In the genomic region with DNA sequence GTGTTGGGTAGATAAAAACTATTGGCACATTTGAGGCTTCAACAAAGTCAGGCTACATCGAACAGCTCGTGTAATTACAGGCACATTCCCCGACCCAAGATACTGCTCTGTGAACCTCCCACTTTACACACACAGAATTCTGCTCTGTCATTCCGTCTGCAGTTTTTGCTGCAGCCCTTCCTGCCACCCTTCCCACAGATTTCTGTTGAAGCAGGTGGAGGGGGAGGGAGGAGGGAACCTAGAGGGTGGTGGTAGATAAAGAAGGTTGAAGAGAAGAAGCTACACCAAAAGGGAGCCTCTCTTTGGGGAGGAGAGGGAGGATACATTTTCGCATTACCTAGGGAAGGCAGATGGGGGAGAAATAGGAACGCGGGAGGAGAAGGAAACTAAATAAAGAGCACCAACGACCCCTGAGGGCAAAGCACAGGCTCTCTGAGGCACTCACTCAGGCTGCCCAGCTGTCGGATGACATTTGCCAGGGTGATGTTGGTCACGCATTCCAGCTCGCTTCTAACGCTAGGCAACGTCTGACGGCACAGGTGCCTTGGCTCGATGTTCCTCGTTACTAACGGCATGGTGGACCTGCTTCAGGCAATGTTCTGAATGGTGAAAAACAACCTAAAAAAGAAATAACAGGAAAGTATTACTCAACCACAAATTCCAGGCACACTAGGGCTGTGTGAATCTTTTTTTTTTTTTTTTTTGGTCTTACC, we compare ENCODE assay signal across 1 cellular context.
A peak's percentile ranks its signal among the peaks of the same experiment; 100 is the strongest.
TF ChIP-seq lines count a peak whose summit lies in the region.

No MANE protein-coding gene starts in this region.

TF ChIP-seq in K562, 482 proteins besides CTCF, POLR2A, EP300 and RAD21 (continued from another document and continues in another):
- TF ChIP-seq STAG1 (CRISPR knock-in tag; IDR thresholded peaks at IDR 0.05; ENCODE audit: borderline replicate concordance) (no peak), ZNF431 (CRISPR knock-in tag; IDR thresholded peaks at IDR 0.05) (0 out of 2 replicates have a peak, but pooled peaks have one; percentile 22), KLF16 (IDR thresholded peaks at IDR 0.05) (peak; percentile 80), ZNF316 (IDR thresholded peaks at IDR 0.05) (peak; percentile 97), SMARCA4 (IDR thresholded peaks at IDR 0.05) (peak; percentile 89), CAMTA2 (CRISPR knock-in tag; conservative IDR thresholded peaks at IDR 0.05) (no peak), TCF7L2 (IDR thresholded peaks at IDR 0.05; ENCODE audit: low read depth, low read length) (no peak), TAF7 (tag; IDR thresholded peaks at IDR 0.05) (no peak), RREB1 (CRISPR knock-in tag; IDR thresholded peaks at IDR 0.05) (no peak), TEAD4 (IDR thresholded peaks at IDR 0.05; ENCODE audit: low read length) (peak; percentile 86), TEAD4 (CRISPR knock-in tag; IDR thresholded peaks at IDR 0.05; ENCODE audit: borderline replicate concordance) (no peak), NFE2 (IDR thresholded peaks at IDR 0.05; ENCODE audit: low read depth) (peak; percentile 100), NEUROD1 (IDR thresholded peaks at IDR 0.05; ENCODE audit: borderline replicate concordance, low read depth, low read length, partially characterized antibody) (peak; percentile 64), ZNF121 (CRISPR knock-in tag; conservative IDR thresholded peaks at IDR 0.05) (no peak), THAP12 (CRISPR knock-in tag; IDR thresholded peaks at IDR 0.05) (no peak), TGIF2 (CRISPR knock-in tag; IDR thresholded peaks at IDR 0.05) (no peak), U2AF1 (optimal IDR thresholded peaks at IDR 0.05; ENCODE audit: low read depth, low read length) (no peak), RBM17 (IDR thresholded peaks at IDR 0.05; ENCODE audit: borderline replicate concordance, low read depth, low read length) (no peak), POLR2AphosphoS2 (IDR thresholded peaks at IDR 0.05; ENCODE audit: low read length) (no peak), MTA2 (IDR thresholded peaks at IDR 0.05; ENCODE audit: low read depth) (peak; percentile 40; the same call in 1 of the 2 replicates), SMARCC2 (IDR thresholded peaks at IDR 0.05; ENCODE audit: low read depth) (peak; percentile 70), HDAC1 (IDR thresholded peaks at IDR 0.05) (peak; percentile 55 to 97; a peak in 3 of 4 replicates), SUPT5H (IDR thresholded peaks at IDR 0.05) (0 out of 2 replicates have a peak, but pooled peaks have one; percentile 21), KDM1A (IDR thresholded peaks at IDR 0.05) (peak; percentile 96 to 97), PTRF (tag; IDR thresholded peaks at IDR 0.05) (no peak), ZNF639 (CRISPR knock-in tag; conservative IDR thresholded peaks at IDR 0.05 in 1 of 2, IDR thresholded peaks at IDR 0.05 in 1 of 2) (peak in 1 of 2 experiments; percentile 73; a peak in 2 of 4 replicates), MECOM (CRISPR knock-in tag; IDR thresholded peaks at IDR 0.05) (peak; percentile 73; the same call in 1 of the 2 replicates), NBN (IDR thresholded peaks at IDR 0.05; ENCODE audit: low read depth) (peak; percentile 96), CBX1 (IDR thresholded peaks at IDR 0.05; ENCODE audit: low read depth) (0 out of 2 replicates have a peak, but pooled peaks have one; percentile 46), CHD2 (IDR thresholded peaks at IDR 0.05; ENCODE audit: low read depth, low read length) (no peak), SPI1 (IDR thresholded peaks at IDR 0.05; ENCODE audit: borderline replicate concordance, low read depth, low read length) (peak; percentile 47; the same call in 1 of the 2 replicates), ZBTB17 (CRISPR knock-in tag; IDR thresholded peaks at IDR 0.05) (no peak), JUND (IDR thresholded peaks at IDR 0.05; ENCODE audit: borderline replicate concordance, low read depth, low read length) (peak; percentile 73), JUND (tag; IDR thresholded peaks at IDR 0.05; ENCODE audit: borderline replicate concordance, low read depth, low read length) (peak; percentile 76; the same call in 1 of the 3 replicates), HNRNPH1 (optimal IDR thresholded peaks at IDR 0.05; ENCODE audit: low read depth, low read length) (no peak), HMG20A (CRISPR knock-in tag; conservative IDR thresholded peaks at IDR 0.05) (no peak), TOE1 (IDR thresholded peaks at IDR 0.05; ENCODE audit: borderline replicate concordance) (no peak), TOE1 (CRISPR knock-in tag; IDR thresholded peaks at IDR 0.05; ENCODE audit: borderline replicate concordance, low read depth) (no peak), POLR2AphosphoS5 (IDR thresholded peaks at IDR 0.05; ENCODE audit: control insufficient read depth, insufficient read depth, low read depth, low read length) (peak; percentile 69), CHD1 (IDR thresholded peaks at IDR 0.05; ENCODE audit: low read length) (peak; percentile 63), CEBPB (tag; IDR thresholded peaks at IDR 0.05) (peak; percentile 32), ESRRA (IDR thresholded peaks at IDR 0.05; ENCODE audit: borderline replicate concordance, low read depth) (peak; percentile 59; the same call in 1 of the 2 replicates), MAX (CRISPR knock-in tag; IDR thresholded peaks at IDR 0.05) (peak; percentile 46; the same call in 1 of the 2 replicates), RFX7 (CRISPR knock-in tag; IDR thresholded peaks at IDR 0.05) (no peak)
- TF ChIP-seq, protein P1, sequence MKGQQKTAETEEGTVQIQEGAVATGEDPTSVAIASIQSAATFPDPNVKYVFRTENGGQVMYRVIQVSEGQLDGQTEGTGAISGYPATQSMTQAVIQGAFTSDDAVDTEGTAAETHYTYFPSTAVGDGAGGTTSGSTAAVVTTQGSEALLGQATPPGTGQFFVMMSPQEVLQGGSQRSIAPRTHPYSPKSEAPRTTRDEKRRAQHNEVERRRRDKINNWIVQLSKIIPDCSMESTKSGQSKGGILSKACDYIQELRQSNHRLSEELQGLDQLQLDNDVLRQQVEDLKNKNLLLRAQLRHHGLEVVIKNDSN (CRISPR knock-in tag; IDR thresholded peaks at IDR 0.05): no peak; the same call in 1 of the 2 replicates
- TF ChIP-seq, protein P2, sequence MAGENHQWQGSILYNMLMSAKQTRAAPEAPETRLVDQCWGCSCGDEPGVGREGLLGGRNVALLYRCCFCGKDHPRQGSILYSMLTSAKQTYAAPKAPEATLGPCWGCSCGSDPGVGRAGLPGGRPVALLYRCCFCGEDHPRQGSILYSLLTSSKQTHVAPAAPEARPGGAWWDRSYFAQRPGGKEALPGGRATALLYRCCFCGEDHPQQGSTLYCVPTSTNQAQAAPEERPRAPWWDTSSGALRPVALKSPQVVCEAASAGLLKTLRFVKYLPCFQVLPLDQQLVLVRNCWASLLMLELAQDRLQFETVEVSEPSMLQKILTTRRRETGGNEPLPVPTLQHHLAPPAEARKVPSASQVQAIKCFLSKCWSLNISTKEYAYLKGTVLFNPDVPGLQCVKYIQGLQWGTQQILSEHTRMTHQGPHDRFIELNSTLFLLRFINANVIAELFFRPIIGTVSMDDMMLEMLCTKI (IDR thresholded peaks at IDR 0.05; ENCODE audit: partially characterized antibody): no peak
- TF ChIP-seq, protein P3, sequence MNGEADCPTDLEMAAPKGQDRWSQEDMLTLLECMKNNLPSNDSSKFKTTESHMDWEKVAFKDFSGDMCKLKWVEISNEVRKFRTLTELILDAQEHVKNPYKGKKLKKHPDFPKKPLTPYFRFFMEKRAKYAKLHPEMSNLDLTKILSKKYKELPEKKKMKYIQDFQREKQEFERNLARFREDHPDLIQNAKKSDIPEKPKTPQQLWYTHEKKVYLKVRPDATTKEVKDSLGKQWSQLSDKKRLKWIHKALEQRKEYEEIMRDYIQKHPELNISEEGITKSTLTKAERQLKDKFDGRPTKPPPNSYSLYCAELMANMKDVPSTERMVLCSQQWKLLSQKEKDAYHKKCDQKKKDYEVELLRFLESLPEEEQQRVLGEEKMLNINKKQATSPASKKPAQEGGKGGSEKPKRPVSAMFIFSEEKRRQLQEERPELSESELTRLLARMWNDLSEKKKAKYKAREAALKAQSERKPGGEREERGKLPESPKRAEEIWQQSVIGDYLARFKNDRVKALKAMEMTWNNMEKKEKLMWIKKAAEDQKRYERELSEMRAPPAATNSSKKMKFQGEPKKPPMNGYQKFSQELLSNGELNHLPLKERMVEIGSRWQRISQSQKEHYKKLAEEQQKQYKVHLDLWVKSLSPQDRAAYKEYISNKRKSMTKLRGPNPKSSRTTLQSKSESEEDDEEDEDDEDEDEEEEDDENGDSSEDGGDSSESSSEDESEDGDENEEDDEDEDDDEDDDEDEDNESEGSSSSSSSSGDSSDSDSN (IDR thresholded peaks at IDR 0.05; ENCODE audit: borderline replicate concordance in 1 of 2, low read depth in 2 of 2, low read length in 2 of 2): peak in 1 of 2 experiments; percentile 69; a peak in 1 of 4 replicates
- TF ChIP-seq, protein P4, sequence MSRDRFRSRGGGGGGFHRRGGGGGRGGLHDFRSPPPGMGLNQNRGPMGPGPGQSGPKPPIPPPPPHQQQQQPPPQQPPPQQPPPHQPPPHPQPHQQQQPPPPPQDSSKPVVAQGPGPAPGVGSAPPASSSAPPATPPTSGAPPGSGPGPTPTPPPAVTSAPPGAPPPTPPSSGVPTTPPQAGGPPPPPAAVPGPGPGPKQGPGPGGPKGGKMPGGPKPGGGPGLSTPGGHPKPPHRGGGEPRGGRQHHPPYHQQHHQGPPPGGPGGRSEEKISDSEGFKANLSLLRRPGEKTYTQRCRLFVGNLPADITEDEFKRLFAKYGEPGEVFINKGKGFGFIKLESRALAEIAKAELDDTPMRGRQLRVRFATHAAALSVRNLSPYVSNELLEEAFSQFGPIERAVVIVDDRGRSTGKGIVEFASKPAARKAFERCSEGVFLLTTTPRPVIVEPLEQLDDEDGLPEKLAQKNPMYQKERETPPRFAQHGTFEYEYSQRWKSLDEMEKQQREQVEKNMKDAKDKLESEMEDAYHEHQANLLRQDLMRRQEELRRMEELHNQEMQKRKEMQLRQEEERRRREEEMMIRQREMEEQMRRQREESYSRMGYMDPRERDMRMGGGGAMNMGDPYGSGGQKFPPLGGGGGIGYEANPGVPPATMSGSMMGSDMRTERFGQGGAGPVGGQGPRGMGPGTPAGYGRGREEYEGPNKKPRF (IDR thresholded peaks at IDR 0.05; ENCODE audit: low read depth, low read length): no peak
